In genomic region chr12:108803428-108804105, GRCh38 we compare ENCODE assay signal across 8 cellular contexts. TPM values are rescaled to one million over a fixed set of nuclear protein-coding genes. Genes with fewer than 3 reads are reported as not detected.
DNase-seq lines count a peak whose midpoint lies in the region; ATAC-seq and TF ChIP-seq lines count a peak whose summit lies in the region.

No MANE protein-coding gene starts in this region.

- no peak overlapping the region for H3K4me3 Mint-ChIP-seq in activated T-helper 1 cell treated with anti-CD3 and anti-CD28 coated beads, Interleukin-12 subunit alpha, Interleukin-12 subunit beta, Interleukin-2, Interleukin-4 antibody, amounts not matched to agents 30 ng/mL and 10 ng/mL and 1 ng/mL, durations not matched to agents 14 hours and 24 hours and 36 hours
- H3K4me3 Mint-ChIP-seq in natural killer cell treated with Interleukin-12 subunit alpha and Interleukin-12 subunit beta and Interleukin-15 and Interleukin-18, amount 100 ng/mL, for 72 hours = no peak overlapping the region
- H3K4me3 Mint-ChIP-seq in stimulated activated naive B cell treated with anti-CD40 and anti-IgM and Interleukin-4, amounts not matched to agents 10 μg/mL and 1 μg/mL and 100 μg/mL, for 72 hours = no peak overlapping the region

- ATAC-seq in natural killer cell treated with Interleukin-12 subunit alpha and Interleukin-12 subunit beta and Interleukin-15 and Interleukin-18, amount 100 ng/mL, for 72 hours = peak; percentile 69 to 85
- peak; percentile 67 to 69 for ATAC-seq in stimulated activated naive B cell treated with anti-CD40 and anti-IgM and Interleukin-4, amounts not matched to agents 10 μg/mL and 1 μg/mL and 100 μg/mL, for 72 hours (replicated peaks)
- no peak for ATAC-seq in HG02970 (IDR thresholded peaks at IDR 0.05; ENCODE audit: low FRiP score, unreplicated experiment)

- no peaks in the 10 kb centered on the region for H3K27me3 Mint-ChIP-seq in activated T-helper 1 cell treated with anti-CD3 and anti-CD28 coated beads, Interleukin-12 subunit alpha, Interleukin-12 subunit beta, Interleukin-2, Interleukin-4 antibody, amounts not matched to agents 30 ng/mL and 10 ng/mL and 1 ng/mL, durations not matched to agents 14 hours and 24 hours and 36 hours (ENCODE audit: insufficient read depth)
- no peaks in the 10 kb centered on the region for H3K27me3 Mint-ChIP-seq in natural killer cell treated with Interleukin-12 subunit alpha and Interleukin-12 subunit beta and Interleukin-15 and Interleukin-18, amount 100 ng/mL, for 72 hours
- H3K27me3 Mint-ChIP-seq in stimulated activated naive B cell treated with anti-CD40 and anti-IgM and Interleukin-4, amounts not matched to agents 10 μg/mL and 1 μg/mL and 100 μg/mL, for 72 hours = no peaks in the 10 kb centered on the region

- H3K36me3 Mint-ChIP-seq in activated T-helper 1 cell treated with anti-CD3 and anti-CD28 coated beads, Interleukin-12 subunit alpha, Interleukin-12 subunit beta, Interleukin-2, Interleukin-4 antibody, amounts not matched to agents 30 ng/mL and 10 ng/mL and 1 ng/mL, durations not matched to agents 14 hours and 24 hours and 36 hours (ENCODE audit: low read depth) = peaks cover 20% of the 10 kb centered on the region
- peaks cover 10% of the 10 kb centered on the region for H3K36me3 Mint-ChIP-seq in natural killer cell treated with Interleukin-12 subunit alpha and Interleukin-12 subunit beta and Interleukin-15 and Interleukin-18, amount 100 ng/mL, for 72 hours
- peaks cover 28 to 46% of the 10 kb centered on the region in 2 donors for H3K36me3 Mint-ChIP-seq in stimulated activated naive B cell treated with anti-CD40 and anti-IgM and Interleukin-4, amounts not matched to agents 10 μg/mL and 1 μg/mL and 100 μg/mL, for 72 hours

- peak overlapping the region; percentile 77 for H3K27ac Mint-ChIP-seq in activated T-helper 1 cell treated with anti-CD3 and anti-CD28 coated beads, Interleukin-12 subunit alpha, Interleukin-12 subunit beta, Interleukin-2, Interleukin-4 antibody, amounts not matched to agents 30 ng/mL and 10 ng/mL and 1 ng/mL, durations not matched to agents 14 hours and 24 hours and 36 hours
- peak overlapping the region; percentile 31 to 43 for H3K27ac Mint-ChIP-seq in natural killer cell treated with Interleukin-12 subunit alpha and Interleukin-12 subunit beta and Interleukin-15 and Interleukin-18, amount 100 ng/mL, for 72 hours
- peak overlapping the region; percentile 42 for H3K27ac Mint-ChIP-seq in stimulated activated naive B cell treated with anti-CD40 and anti-IgM and Interleukin-4, amounts not matched to agents 10 μg/mL and 1 μg/mL and 100 μg/mL, for 72 hours

- peaks cover 5% of the 10 kb centered on the region for H3K4me1 Mint-ChIP-seq in activated T-helper 1 cell treated with anti-CD3 and anti-CD28 coated beads, Interleukin-12 subunit alpha, Interleukin-12 subunit beta, Interleukin-2, Interleukin-4 antibody, amounts not matched to agents 30 ng/mL and 10 ng/mL and 1 ng/mL, durations not matched to agents 14 hours and 24 hours and 36 hours (ENCODE audit: low read depth)
- peaks cover 0 to 2% of the 10 kb centered on the region in 2 donors for H3K4me1 Mint-ChIP-seq in natural killer cell treated with Interleukin-12 subunit alpha and Interleukin-12 subunit beta and Interleukin-15 and Interleukin-18, amount 100 ng/mL, for 72 hours (ENCODE audit: low read depth in 2 of 2)
- H3K4me1 Mint-ChIP-seq in stimulated activated naive B cell treated with anti-CD40 and anti-IgM and Interleukin-4, amounts not matched to agents 10 μg/mL and 1 μg/mL and 100 μg/mL, for 72 hours = peaks cover 17 to 24% of the 10 kb centered on the region in 2 donors

- peak; percentile 84 for TF ChIP-seq CTCF in GM12874 (IDR thresholded peaks at IDR 0.05; ENCODE audit: insufficient read depth, low read depth, low read length)

- DNase-seq in LHCN-M2 (ENCODE audit: low read depth) (peak; percentile 96), RKO (ENCODE audit: low spot score) (peak; percentile 90), fibroblast of gingiva (ENCODE audit: low read depth) (peak; percentile 91)
- peak; percentile 54 for DNase-seq in activated T-helper 1 cell treated with anti-CD3 and anti-CD28 coated beads, Interleukin-12 subunit alpha, Interleukin-12 subunit beta, Interleukin-2, Interleukin-4 antibody, amounts not matched to agents 30 ng/mL and 10 ng/mL and 1 ng/mL, durations not matched to agents 14 hours and 24 hours and 36 hours (ENCODE audit: low spot score)
- DNase-seq in natural killer cell treated with Interleukin-12 subunit alpha and Interleukin-12 subunit beta and Interleukin-15 and Interleukin-18, amount 100 ng/mL, for 72 hours (ENCODE audit: low spot score) = peak; percentile 73
- peak; percentile 52 for DNase-seq in stimulated activated naive B cell treated with anti-CD40 and anti-IgM and Interleukin-4, amounts not matched to agents 10 μg/mL and 1 μg/mL and 100 μg/mL, for 72 hours

- intact Hi-C loops in activated T-helper 1 cell treated with anti-CD3 and anti-CD28 coated beads, Interleukin-12 subunit alpha, Interleukin-12 subunit beta, Interleukin-2, Interleukin-4 antibody, amounts not matched to agents 30 ng/mL and 10 ng/mL and 1 ng/mL, durations not matched to agents 14 hours and 24 hours and 36 hours (cut with micrococcal nuclease) = loop anchor here (1.0 to 5.0 kb wide), 12 partner anchors 54 to 290 kb away; partner anchors contain the start of genes ALKBH2, FICD and SSH1

- no peaks in the 10 kb centered on the region for H3K9me3 Mint-ChIP-seq in activated T-helper 1 cell treated with anti-CD3 and anti-CD28 coated beads, Interleukin-12 subunit alpha, Interleukin-12 subunit beta, Interleukin-2, Interleukin-4 antibody, amounts not matched to agents 30 ng/mL and 10 ng/mL and 1 ng/mL, durations not matched to agents 14 hours and 24 hours and 36 hours
- no peaks in the 10 kb centered on the region for H3K9me3 Mint-ChIP-seq in natural killer cell treated with Interleukin-12 subunit alpha and Interleukin-12 subunit beta and Interleukin-15 and Interleukin-18, amount 100 ng/mL, for 72 hours
- no peaks in the 10 kb centered on the region for H3K9me3 Mint-ChIP-seq in stimulated activated naive B cell treated with anti-CD40 and anti-IgM and Interleukin-4, amounts not matched to agents 10 μg/mL and 1 μg/mL and 100 μg/mL, for 72 hours

RNA-seq across cellular contexts. Expression of gene SSH1, which starts 53.8 kb away (rescaled TPM):
- total RNA-seq in LHCN-M2 (2014; rRNA removed) = 13.9 and 29.4 TPM in 2 replicates
- polyA plus RNA-seq in LHCN-M2 (2012) = 39.9 TPM
- 25.6 and 26.6 TPM in 2 replicates for total RNA-seq in activated T-helper 1 cell treated with anti-CD3 and anti-CD28 coated beads, Interleukin-12 subunit alpha, Interleukin-12 subunit beta, Interleukin-2, Interleukin-4 antibody, amounts not matched to agents 30 ng/mL and 10 ng/mL and 1 ng/mL, durations not matched to agents 14 hours and 24 hours and 36 hours
- 10 to 100 TPM; 40.5 to 73.9 TPM for total RNA-seq in natural killer cell treated with Interleukin-12 subunit alpha and Interleukin-12 subunit beta and Interleukin-15 and Interleukin-18, amount 100 ng/mL, for 72 hours
